ENCODE assay signal across 23 cellular contexts in genomic region chr19:11657307-11657706, GRCh38.
DNase-seq lines count a peak whose midpoint lies in the region; ATAC-seq lines count a peak whose summit lies in the region.
"Had no signal": no experiment of that assay in that cellular context is flagged by ENCODE, and none has a peak within 500 bp of the region (broad histone marks: within the 10 kb centered on the region; RNA-seq: fewer than 3 reads in every experiment).

No MANE protein-coding gene starts in this region.

- peak; percentile 33 for DNase-seq in NCI-H2196 (lab: John Stamatoyannopoulos, UW; ENCODE audit: unreplicated experiment)
- no peak for DNase-seq in NCI-H2196 treated with DMSO at 0.1 percent for 48 hours (lab: John Stamatoyannopoulos, UW; ENCODE audit: unreplicated experiment)
- DNase-seq in NCI-H1417 treated with DMSO at 0.1 percent for 48 hours (lab: John Stamatoyannopoulos, UW): peak; percentile 68
- peak; percentile 55 for DNase-seq in OCI-M1 (lab: John Stamatoyannopoulos, UW)
- peak; percentile 40 for DNase-seq in mesendoderm
- DNase-seq in GOT3 (lab: John Stamatoyannopoulos, UW): no peak
- DNase-seq in activated CD4-positive, alpha-beta T cell treated with anti-CD3 and anti-CD28 coated beads for 48 hours: no peak
- DNase-seq: activated CD4-positive, alpha-beta T cell treated with anti-CD3 and anti-CD28 coated beads, Interleukin-2, amount 50 U/mL, for 1 hour; central memory CD4-positive, alpha-beta T cell; foreskin fibroblast; H7; immature natural killer cell; left ventricle myocardium inferior; midbrain; NCI-H226; pancreas; SK-N-SH; T-helper 2 cell; WERI-Rb-1 had no signal

- H3K79me1 ChIP-seq in mesendoderm (ENCODE audit: low read length): no peaks in the 10 kb centered on the region

- no peak overlapping the region for H3K23ac ChIP-seq in mesendoderm (ENCODE audit: low read length)

- H3K9ac ChIP-seq in mesendoderm (ENCODE audit: low read length): no peak overlapping the region
- H3K9ac ChIP-seq: SK-N-SH had no signal

- no peak overlapping the region for H2BK15ac ChIP-seq in mesendoderm (replicated peaks; ENCODE audit: low read depth)

- H3K36me3 ChIP-seq in mesendoderm (ENCODE audit: control insufficient read depth, insufficient read depth, low read length): peaks cover 3% of the 10 kb centered on the region
- H3K36me3 ChIP-seq: pancreas had no signal

- H2BK120ac ChIP-seq in mesendoderm (ENCODE audit: low read depth, low read length): no peak overlapping the region

- H4K5ac ChIP-seq in mesendoderm (ENCODE audit: low read length): no peak overlapping the region

- no peak overlapping the region for H4K8ac ChIP-seq in mesendoderm (ENCODE audit: low read depth, low read length)

- H3K4me1 ChIP-seq in mesendoderm (ENCODE audit: control insufficient read depth, low read depth, low read length): no peaks in the 10 kb centered on the region
- H3K4me1 ChIP-seq: ascending aorta, left ventricle myocardium inferior, pancreas had no signal

- H2AK5ac ChIP-seq in mesendoderm (ENCODE audit: low read length): no peak overlapping the region

- no peaks in the 10 kb centered on the region for H3K27me3 ChIP-seq in mesendoderm (ENCODE audit: insufficient read depth, low read length, poor library complexity)
- H3K27me3 ChIP-seq: ascending aorta, pancreas had no signal

- no CpG with 5 or more reads among the region's 3 CpGs for WGBS in mesendoderm (ENCODE audit: extremely low coverage, insufficient coverage, low lambda C conversion rate)

- no peak overlapping the region for H3K56ac ChIP-seq in mesendoderm (ENCODE audit: low read length)

- no peak overlapping the region for H2BK5ac ChIP-seq in mesendoderm (ENCODE audit: low read length)

- H3K27ac ChIP-seq in mesendoderm (ENCODE audit: low read depth, low read length): no peak overlapping the region
- H3K27ac ChIP-seq: ascending aorta, left ventricle myocardium inferior, pancreas, WERI-Rb-1 had no signal

- no peaks in the 10 kb centered on the region for H3K79me2 ChIP-seq in mesendoderm (ENCODE audit: control insufficient read depth, insufficient read depth, low read length)

- no peak for ATAC-seq in HG03108 (IDR thresholded peaks at IDR 0.05; ENCODE audit: unreplicated experiment)
- ATAC-seq: activated T-helper 17 cell treated with anti-CD3 and anti-CD28 coated beads, Interleukin-2, amount 50 U/mL, for 72 hours; pancreas; sciatic nerve had no signal

- no peak overlapping the region for H3K18ac ChIP-seq in mesendoderm (ENCODE audit: low read length)

- no peak overlapping the region for H3K4ac ChIP-seq in mesendoderm (ENCODE audit: low read depth, low read length)

- no peak overlapping the region for H3K4me3 ChIP-seq in mesendoderm (ENCODE audit: low read length)
- H3K4me3 ChIP-seq: ascending aorta, left ventricle myocardium inferior, pancreas had no signal

- H3K4me2 ChIP-seq in mesendoderm (ENCODE audit: low read length): no peak overlapping the region
- H3K4me2 ChIP-seq: SK-N-SH had no signal

Comparison
In these comparisons a context has a peak if more than half of its experiments do, and no peak if none do; other contexts are left out.
1. DNase-seq: peak in NCI-H2196 (single experiment), NCI-H1417 treated with DMSO at 0.1 percent for 48 hours (single experiment), OCI-M1 (single experiment) and mesendoderm (single experiment); none in NCI-H2196 treated with DMSO at 0.1 percent for 48 hours (single experiment), GOT3 (single experiment) and activated CD4-positive, alpha-beta T cell treated with anti-CD3 and anti-CD28 coated beads for 48 hours (single experiment).